ENCODE assay signal across 22 cellular contexts in genomic region chr7:148149730-148150129, GRCh38.
"Had no signal": no experiment of that assay in that cellular context is flagged by ENCODE, and none has a peak within 500 bp of the region (broad histone marks: within the 10 kb centered on the region; RNA-seq: fewer than 3 reads in every experiment).

No MANE protein-coding gene starts in this region.

- H3K4me1 ChIP-seq: suprapubic skin had no signal

- FAIRE-seq: urothelium cell line had no signal

- H3K79me2 ChIP-seq: hepatocyte had no signal

- H3K27ac ChIP-seq: hepatocyte, left ventricle myocardium inferior, ovary, right atrium auricular region, skin epidermis, suprapubic skin, thoracic aorta, tibial artery, upper lobe of right lung had no signal

- H3K36me3 ChIP-seq: left ventricle myocardium inferior, ovary, right atrium auricular region, suprapubic skin, thoracic aorta, tibial artery, upper lobe of right lung had no signal

- H3K4me2 ChIP-seq: hepatocyte had no signal

- H2AFZ ChIP-seq: hepatocyte had no signal

- DNase-seq: islet precursor cell; left ventricle myocardium inferior; midbrain; mucosa of descending colon; naive thymus-derived CD4-positive, alpha-beta T cell; ovary; stimulated activated CD4-positive, alpha-beta T cell treated with anti-CD3 and anti-CD28 coated beads, Interleukin-12 subunit alpha, Interleukin-12 subunit beta, amount 100 ng/mL, for 4 hours; stimulated activated CD4-positive, alpha-beta T cell treated with anti-CD3 and anti-CD28 coated beads, Interleukin-4, amount 100 ng/mL, for 24 hours; stimulated activated naive CD4-positive, alpha-beta T cell; tibial artery; trophoblast cell; upper lobe of right lung had no signal

- H3K9me3 ChIP-seq: mucosa of descending colon, ovary, suprapubic skin, thoracic aorta, tibial artery, upper lobe of right lung had no signal

- H3K27me3 ChIP-seq: hepatocyte, ovary, right atrium auricular region, tibial artery, upper lobe of right lung had no signal

- H3K4me3 ChIP-seq: hepatocyte, left ventricle myocardium inferior, lung, mucosa of descending colon, ovary, right atrium auricular region, skin epidermis, suprapubic skin, thoracic aorta, tibial artery, upper lobe of right lung had no signal

- ATAC-seq: mucosa of descending colon; naive thymus-derived CD4-positive, alpha-beta T cell; natural killer cell treated with Interleukin-12 subunit alpha and Interleukin-12 subunit beta and Interleukin-15 and Interleukin-18, amount 100 ng/mL, for 72 hours; sciatic nerve; stimulated activated effector memory CD8-positive, alpha-beta T cell treated with anti-CD3 and anti-CD28 coated beads, Interleukin-12 subunit alpha, Interleukin-12 subunit beta, amount 100 ng/mL, for 72 hours; upper lobe of right lung had no signal
